2 cellular contexts compared by ENCODE assay signal in genomic region chr11:34394771-34395300, GRCh38.
TF ChIP-seq lines count a peak whose summit lies in the region.

No MANE protein-coding gene starts in this region.

TF ChIP-seq in H1, 55 proteins besides CTCF, POLR2A, EP300 and RAD21:
- TF ChIP-seq SRF (IDR thresholded peaks at IDR 0.05; ENCODE audit: low read depth, low read length) (no peak), SUZ12 (IDR thresholded peaks at IDR 0.05; ENCODE audit: low read length) (no peak), SIN3A (conservative IDR thresholded peaks at IDR 0.05 in 1 of 2, IDR thresholded peaks at IDR 0.05 in 1 of 2; ENCODE audit: low read depth in 1 of 2, low read length in 2 of 2) (no peak), CBX5 (IDR thresholded peaks at IDR 0.05; ENCODE audit: low read depth, low read length) (no peak), TCF12 (IDR thresholded peaks at IDR 0.05; ENCODE audit: low read depth, low read length) (no peak), POU5F1 (IDR thresholded peaks at IDR 0.05; ENCODE audit: low read depth, low read length) (no peak), RFX5 (IDR thresholded peaks at IDR 0.05; ENCODE audit: borderline replicate concordance, low read depth, low read length) (no peak), CHD2 (IDR thresholded peaks at IDR 0.05; ENCODE audit: low read length) (no peak), ASH2L (IDR thresholded peaks at IDR 0.05; ENCODE audit: low read length) (no peak), CHD7 (IDR thresholded peaks at IDR 0.05; ENCODE audit: insufficient replicate concordance, low read length) (no peak), JUN (IDR thresholded peaks at IDR 0.05; ENCODE audit: low read depth, low read length) (no peak), SIRT6 (IDR thresholded peaks at IDR 0.05; ENCODE audit: low read length) (no peak), CTBP2 (IDR thresholded peaks at IDR 0.05; ENCODE audit: borderline replicate concordance, insufficient read depth, insufficient read length, low read length) (no peak), BRCA1 (IDR thresholded peaks at IDR 0.05; ENCODE audit: low read depth, low read length) (no peak), HDAC2 (IDR thresholded peaks at IDR 0.05; ENCODE audit: borderline replicate concordance in 1 of 2, low read depth in 2 of 2, low read length in 2 of 2) (no peak), CBX8 (IDR thresholded peaks at IDR 0.05; ENCODE audit: borderline replicate concordance, low read depth, low read length) (no peak), MAX (IDR thresholded peaks at IDR 0.05) (no peak), TAF1 (IDR thresholded peaks at IDR 0.05; ENCODE audit: low read depth, low read length) (no peak)

TF ChIP-seq in SK-N-SH treated with all-trans-retinoic acid at 6 μM for 48 hours, 23 proteins besides CTCF, POLR2A, EP300 and RAD21:
- no peak for TF ChIP-seq ZNF565 (CRISPR knock-in tag; conservative IDR thresholded peaks at IDR 0.05; ENCODE audit: low read depth)
- no peak for TF ChIP-seq CSDC2 (CRISPR knock-in tag; IDR thresholded peaks at IDR 0.05)
- TF ChIP-seq ZNF8 (CRISPR knock-in tag; IDR thresholded peaks at IDR 0.05): no peak
- TF ChIP-seq CSRNP3 (CRISPR knock-in tag; IDR thresholded peaks at IDR 0.05): no peak
- TF ChIP-seq ZC3H10 (CRISPR knock-in tag; IDR thresholded peaks at IDR 0.05): no peak
- no peak for TF ChIP-seq ARNTL (CRISPR knock-in tag; IDR thresholded peaks at IDR 0.05; ENCODE audit: borderline replicate concordance, low read depth)
- no peak for TF ChIP-seq PATZ1 (CRISPR knock-in tag; IDR thresholded peaks at IDR 0.05; ENCODE audit: borderline replicate concordance)
- no peak for TF ChIP-seq PPARA (CRISPR knock-in tag; IDR thresholded peaks at IDR 0.05; ENCODE audit: borderline replicate concordance)
- TF ChIP-seq ZNF70 (CRISPR knock-in tag; IDR thresholded peaks at IDR 0.05): no peak
- no peak for TF ChIP-seq OSR1 (CRISPR knock-in tag; IDR thresholded peaks at IDR 0.05)
- TF ChIP-seq ZFP30 (CRISPR knock-in tag; IDR thresholded peaks at IDR 0.05): no peak
- TF ChIP-seq TCF4 (CRISPR knock-in tag; IDR thresholded peaks at IDR 0.05; ENCODE audit: borderline replicate concordance): no peak
- no peak for TF ChIP-seq ESRRG (CRISPR knock-in tag; IDR thresholded peaks at IDR 0.05)
- TF ChIP-seq GLIS3 (CRISPR knock-in tag; IDR thresholded peaks at IDR 0.05): no peak
- TF ChIP-seq ISL1 (CRISPR knock-in tag; IDR thresholded peaks at IDR 0.05): no peak
- TF ChIP-seq ZFP3 (CRISPR knock-in tag; IDR thresholded peaks at IDR 0.05): no peak
